1 cellular context compared by ENCODE assay signal in genomic region chr6:26305097-26305841, GRCh38.
TF ChIP-seq lines count a peak whose summit lies in the region.

No MANE protein-coding gene starts in this region.

TF ChIP-seq in K562, 482 proteins besides CTCF, POLR2A, EP300 and RAD21 (continued from another document and continues in another):
- TF ChIP-seq PRDM10 (IDR thresholded peaks at IDR 0.05; ENCODE audit: partially characterized antibody) (peak; percentile 18), USF1 (CRISPR knock-in tag; IDR thresholded peaks at IDR 0.05) (peak; percentile 67), CREB3 (tag; conservative IDR thresholded peaks at IDR 0.05; ENCODE audit: low read depth) (0 out of 2 replicates have a peak, but pooled peaks have one; percentile 29), KAT7 (CRISPR knock-in tag; IDR thresholded peaks at IDR 0.05; ENCODE audit: borderline replicate concordance) (peak; percentile 24; the same call in 1 of the 2 replicates), HLTF (IDR thresholded peaks at IDR 0.05) (no peak), FOXJ2 (tag; IDR thresholded peaks at IDR 0.05) (peak; percentile 91; the same call in 1 of the 2 replicates), HCFC1 (IDR thresholded peaks at IDR 0.05; ENCODE audit: low read depth, low read length) (0 out of 2 replicates have a peak, but pooled peaks have one; percentile 9), ZNF232 (CRISPR knock-in tag; IDR thresholded peaks at IDR 0.05) (no peak), CHAMP1 (IDR thresholded peaks at IDR 0.05) (peak; percentile 73; the same call in 1 of the 2 replicates), DACH1 (IDR thresholded peaks at IDR 0.05; ENCODE audit: partially characterized antibody) (no peak), CBFA2T3 (IDR thresholded peaks at IDR 0.05) (0 out of 2 replicates have a peak, but pooled peaks have one; percentile 16), EHMT2 (IDR thresholded peaks at IDR 0.05) (0 out of 2 replicates have a peak, but pooled peaks have one; percentile 30), KDM1A (IDR thresholded peaks at IDR 0.05) (peak; percentile 42 to 48; a peak in 3 of 4 replicates), HMG20B (CRISPR knock-in tag; IDR thresholded peaks at IDR 0.05) (0 out of 2 replicates have a peak, but pooled peaks have one; percentile 40), ZNF143 (CRISPR knock-in tag; IDR thresholded peaks at IDR 0.05) (peak; percentile 11; the same call in 1 of the 2 replicates), ATF6 (CRISPR knock-in tag; IDR thresholded peaks at IDR 0.05) (0 out of 2 replicates have a peak, but pooled peaks have one; percentile 40), ZBTB8A (IDR thresholded peaks at IDR 0.05; ENCODE audit: partially characterized antibody) (peak; percentile 53), MECOM (CRISPR knock-in tag; IDR thresholded peaks at IDR 0.05) (peak; percentile 51; the same call in 1 of the 2 replicates), MAZ (CRISPR knock-in tag; conservative IDR thresholded peaks at IDR 0.05 in 1 of 2, IDR thresholded peaks at IDR 0.05 in 1 of 2) (peak in 1 of 2 experiments; percentile 56; a peak in 3 of 4 replicates), ZZZ3 (IDR thresholded peaks at IDR 0.05) (0 out of 2 replicates have a peak, but pooled peaks have one; percentile 43), EP400 (IDR thresholded peaks at IDR 0.05) (peak; percentile 53), RBM17 (IDR thresholded peaks at IDR 0.05; ENCODE audit: borderline replicate concordance, low read depth, low read length) (no peak), ZNF830 (CRISPR knock-in tag; IDR thresholded peaks at IDR 0.05) (no peak), HDAC2 (IDR thresholded peaks at IDR 0.05) (no peak), ZNF766 (CRISPR knock-in tag; conservative IDR thresholded peaks at IDR 0.05) (peak; percentile 74), FOS (IDR thresholded peaks at IDR 0.05; ENCODE audit: extremely low read depth, insufficient read length) (peak; percentile 4), MGA (IDR thresholded peaks at IDR 0.05) (peak; percentile 61; the same call in 1 of the 2 replicates), ARID3A (IDR thresholded peaks at IDR 0.05; ENCODE audit: borderline replicate concordance, low read depth, low read length) (peak; percentile 71; the same call in 1 of the 2 replicates), BRD9 (IDR thresholded peaks at IDR 0.05; ENCODE audit: low read depth, partially characterized antibody) (peak; percentile 90), FIP1L1 (IDR thresholded peaks at IDR 0.05; ENCODE audit: low read depth, low read length, poor library complexity, severe bottlenecking) (no peak)
